ENCODE assay signal across 16 cellular contexts in genomic region chr19:42311612-42312160, GRCh38. TPM values are rescaled to one million over a fixed set of nuclear protein-coding genes. Genes with fewer than 3 reads are reported as not detected.
DNase-seq lines count a peak whose midpoint lies in the region; ATAC-seq, FAIRE-seq and TF ChIP-seq lines count a peak whose summit lies in the region.
"Had no signal": no experiment of that assay in that cellular context is flagged by ENCODE, and none has a peak within 500 bp of the region (broad histone marks: within the 10 kb centered on the region; RNA-seq: fewer than 3 reads in every experiment).

No MANE protein-coding gene starts in this region.

- H3K4me1 ChIP-seq in uterus, result peaks cover 0 to 10% of the 10 kb centered on the region in 2 donors

- no peaks in the 10 kb centered on the region for H3K9me3 ChIP-seq in uterus

- ATAC-seq in HG03457 (IDR thresholded peaks at IDR 0.05; ENCODE audit: unreplicated experiment), result no peak

- DNase-seq in AG10803 (ENCODE audit: low read depth), result no peak
- peak; percentile 52 for DNase-seq in H54 (ENCODE audit: insufficient read length, low spot score)
- DNase-seq in RPMI8226, result peak; percentile 33
- DNase-seq in erythroblast (lab: John Stamatoyannopoulos, UW), result peak; percentile 23 to 25
- DNase-seq in LoVo (ENCODE audit: low spot score), result no peak
- DNase-seq in uterus, result no peak
- DNase-seq in KG1 (lab: John Stamatoyannopoulos, UW), result no peak
- DNase-seq: activated CD4-positive, alpha-beta T cell treated with anti-CD3 and anti-CD28 coated beads, Interleukin-2, amount 50 U/mL, for 48 hours; activated naive CD4-positive, alpha-beta T cell treated with Interleukin-2 at 50 U/mL for 16 hours; stimulated activated CD8-positive, alpha-beta memory T cell treated with anti-CD3 and anti-CD28 coated beads, Interleukin-4, amount 100 ng/mL, for 48 hours had no signal

- TF ChIP-seq POLR2A in H54 (IDR thresholded peaks at IDR 0.05; ENCODE audit: low read depth, low read length) (no peak), erythroblast (IDR thresholded peaks at IDR 0.05; ENCODE audit: low read length) (no peak), uterus (IDR thresholded peaks at IDR 0.05) (no peak)

- intact Hi-C loops in uterus (cut with DNase I; ENCODE audit: low total_unique reads), result no loop called here

- peaks cover 0 to 5% of the 10 kb centered on the region in 2 donors for H3K27me3 ChIP-seq in uterus

- no peak overlapping the region for H3K4me3 ChIP-seq in AG10803 (ENCODE audit: low read length)
- H3K4me3 ChIP-seq in uterus, result no peak overlapping the region
- H3K4me3 ChIP-seq: SJSA1 had no signal

- FAIRE-seq in H54 (lab: Jason Lieb, UNC), result no peak
- FAIRE-seq: frontal cortex had no signal

- H3K36me3 ChIP-seq in uterus, result no peaks in the 10 kb centered on the region
- H3K36me3 ChIP-seq: SJSA1 had no signal

- TF ChIP-seq CTCF in AG10803 (conservative IDR thresholded peaks at IDR 0.05; ENCODE audit: low read length) (0 out of 2 replicates have a peak, but pooled peaks have one; percentile 4), uterus (IDR thresholded peaks at IDR 0.05) (no peak)

- H3K27ac ChIP-seq in uterus, result no peak overlapping the region
- H3K27ac ChIP-seq: SJSA1 had no signal

RNA-seq across cellular contexts. Expression of gene TMEM145, which starts 1.4 kb away (rescaled TPM):
- total RNA-seq in uterus, result under 1 TPM in 1 of 4 donors, not detected in 3; 0.69 TPM
- total RNA-seq: B cell, LHCN-M2, SJSA1, urinary bladder had no signal

RNA-seq across cellular contexts. Expression of gene PAFAH1B3, which starts 9.3 kb away (rescaled TPM):
- 10 to 100 TPM in 2 of 4 donors, 1 to 10 TPM in 1, not detected in 1; 5.6 to 35.0 (median 19.4) TPM for total RNA-seq in uterus

RNA-seq across cellular contexts. Expression of gene PRR19, which starts 9.8 kb away (rescaled TPM):
- total RNA-seq in uterus, result under 1 TPM in 1 of 4 donors, not detected in 3; 0.14 TPM
- total RNA-seq: urinary bladder had no signal

RNA-seq across cellular contexts. Expression of gene MEGF8, which starts 13.7 kb away (rescaled TPM):
- 10 to 100 TPM in 3 of 4 donors, 1 to 10 TPM in 1; 3.6 to 30.0 (median 19.1) TPM for total RNA-seq in uterus

RNA-seq across cellular contexts. Expression of gene CIC, which starts 42.6 kb away (rescaled TPM):
- total RNA-seq in uterus, result 100 to 1,000 TPM in 1 of 4 donors, 10 to 100 TPM in 3; 28.7 to 155 (median 47.4) TPM

Comparison
In these comparisons a context has a peak if more than half of its experiments do, and no peak if none do; other contexts are left out.
1. DNase-seq: peak in H54 (single experiment), RPMI8226 (single experiment) and erythroblast (2 of 2); none in AG10803 (single experiment), LoVo (single experiment), uterus (0 of 2) and KG1 (single experiment).